In genomic region chr7:134702366-134703240, GRCh38 we compare ENCODE assay signal across 17 cellular contexts. TPM values are rescaled to one million over a fixed set of nuclear protein-coding genes. Genes with fewer than 3 reads are reported as not detected.
DNase-seq lines count a peak whose midpoint lies in the region; ATAC-seq, FAIRE-seq and TF ChIP-seq lines count a peak whose summit lies in the region.
"Had no signal": no experiment of that assay in that cellular context is flagged by ENCODE, and none has a peak within 500 bp of the region (broad histone marks: within the 10 kb centered on the region; RNA-seq: fewer than 3 reads in every experiment).

No MANE protein-coding gene starts in this region.

- H3K27ac ChIP-seq in cingulate gyrus (ENCODE audit: low read depth, low read length) (peak overlapping the region; percentile 35), muscle layer of duodenum (ENCODE audit: low read length) (peak overlapping the region; percentile 6), stomach smooth muscle (ENCODE audit: low read length) (peak overlapping the region; percentile 88)
- H3K27ac ChIP-seq in effector memory CD4-positive, alpha-beta T cell (ENCODE audit: insufficient read depth, low read length, poor library complexity, severe bottlenecking) = no peak overlapping the region
- H3K27ac ChIP-seq: C4-2B had no signal

- TF ChIP-seq POLR2A in erythroblast (IDR thresholded peaks at IDR 0.05; ENCODE audit: low read length) = no peak

- H3K4me3 ChIP-seq in muscle layer of duodenum (ENCODE audit: low read depth in 1 of 2, low read length in 2 of 2) = no peak overlapping the region
- H3K4me3 ChIP-seq in stomach smooth muscle (ENCODE audit: low read length in 2 of 2) = no peak overlapping the region
- no peak overlapping the region for H3K4me3 ChIP-seq in effector memory CD4-positive, alpha-beta T cell (ENCODE audit: insufficient read depth, low read depth, low read length, poor library complexity, severe bottlenecking)

- peaks cover 10% of the 10 kb centered on the region for H3K27me3 Mint-ChIP-seq in T-helper 17 cell

- no peak overlapping the region for H3K4me3 Mint-ChIP-seq in T-helper 17 cell
- H3K4me3 Mint-ChIP-seq: effector memory CD8-positive, alpha-beta T cell; T-cell; WTC11 had no signal

- H3K9me3 ChIP-seq in T-helper 17 cell (ENCODE audit: control insufficient read depth, low read length, poor library complexity, severe bottlenecking) = no peaks in the 10 kb centered on the region
- no peaks in the 10 kb centered on the region for H3K9me3 ChIP-seq in muscle layer of duodenum (ENCODE audit: control insufficient read depth in 1 of 2, low read length in 2 of 2)
- H3K9me3 ChIP-seq in stomach smooth muscle (ENCODE audit: control insufficient read depth in 2 of 2, low read length in 2 of 2) = no peaks in the 10 kb centered on the region
- no peaks in the 10 kb centered on the region for H3K9me3 ChIP-seq in effector memory CD4-positive, alpha-beta T cell (ENCODE audit: control insufficient read depth, low read length)

- H3K36me3 ChIP-seq in muscle layer of duodenum (ENCODE audit: control insufficient read depth in 1 of 2, insufficient read depth in 2 of 2, low read length in 2 of 2) (no peaks in the 10 kb centered on the region), stomach smooth muscle (ENCODE audit: control insufficient read depth in 2 of 2, insufficient read depth in 2 of 2, low read length in 2 of 2) (no peaks in the 10 kb centered on the region)
- H3K36me3 ChIP-seq in effector memory CD4-positive, alpha-beta T cell (ENCODE audit: control insufficient read depth, insufficient read depth, low read length) = no peaks in the 10 kb centered on the region

- no peak for FAIRE-seq in GM19239 (lab: Jason Lieb, UNC)

- H3K4me1 ChIP-seq in muscle layer of duodenum (ENCODE audit: control insufficient read depth in 1 of 2, insufficient read depth in 2 of 2, low read length in 2 of 2) (peaks cover 0 to 13% of the 10 kb centered on the region in 2 donors), stomach smooth muscle (ENCODE audit: control insufficient read depth, insufficient read depth, low read length) (peaks cover 18% of the 10 kb centered on the region)
- no peaks in the 10 kb centered on the region for H3K4me1 ChIP-seq in effector memory CD4-positive, alpha-beta T cell (ENCODE audit: control insufficient read depth, insufficient read depth, low read length, poor library complexity, severe bottlenecking)

- H3K27me3 ChIP-seq in muscle layer of duodenum (ENCODE audit: low read depth, low read length) (no peaks in the 10 kb centered on the region), stomach smooth muscle (ENCODE audit: control insufficient read depth in 1 of 2, insufficient read depth in 2 of 2, low read length in 2 of 2) (no peaks in the 10 kb centered on the region)
- H3K27me3 ChIP-seq in effector memory CD4-positive, alpha-beta T cell (replicated peaks; ENCODE audit: control insufficient read depth, insufficient read depth, low read length, poor library complexity, severe bottlenecking) = no peaks in the 10 kb centered on the region

- H3K9ac ChIP-seq in stomach smooth muscle (ENCODE audit: low read length in 2 of 2) = peak overlapping the region in 1 of 2 donors; percentile 1

- DNase-seq in T-helper 17 cell (no peak), NCI-H526 treated with DMSO at 0.1 percent for 48 hours (lab: John Stamatoyannopoulos, UW) (no peak), erythroblast (lab: John Stamatoyannopoulos, UW) (no peak), GM19239 (ENCODE audit: insufficient read length, low spot score) (no peak)
- no peak for DNase-seq in effector memory CD4-positive, alpha-beta T cell
- DNase-seq: activated gamma-delta T cell; effector memory CD8-positive, alpha-beta T cell; NCI-H2029; NCI-H510A; stimulated activated CD4-positive, alpha-beta T cell treated with anti-CD3 and anti-CD28 coated beads, Interleukin-4, amount 100 ng/mL, for 24 hours; T-cell had no signal

- no peaks in the 10 kb centered on the region for H3K4me1 Mint-ChIP-seq in T-helper 17 cell
- H3K4me1 Mint-ChIP-seq: T-cell had no signal

- peak overlapping the region; percentile 68 for H3K27ac Mint-ChIP-seq in T-helper 17 cell
- H3K27ac Mint-ChIP-seq: effector memory CD8-positive, alpha-beta T cell; T-cell; WTC11 had no signal

- H3K36me3 Mint-ChIP-seq in T-helper 17 cell (ENCODE audit: low read depth) = no peaks in the 10 kb centered on the region
- H3K36me3 Mint-ChIP-seq: T-cell, WTC11 had no signal

- no peak for ATAC-seq in T-helper 17 cell
- ATAC-seq: effector memory CD8-positive, alpha-beta T cell; Panc1; T-cell had no signal

RNA-seq across cellular contexts. Expression of gene BPGM, which starts 56.0 kb away (rescaled TPM):
- 10 to 100 TPM in 1 of 2 donors, 1 to 10 TPM in 1; 9.9 to 13.7 TPM for total RNA-seq in T-helper 17 cell
